Comparison of ENCODE assay signal across 34 cellular contexts in genomic region chr11:29707924-29708323, GRCh38.
"Had no signal": no experiment of that assay in that cellular context is flagged by ENCODE, and none has a peak within 500 bp of the region (broad histone marks: within the 10 kb centered on the region; RNA-seq: fewer than 3 reads in every experiment).

No MANE protein-coding gene starts in this region.

- H3K4me2 ChIP-seq: KMS-11 had no signal

- H3K9ac ChIP-seq: KMS-11 had no signal

- H3K9me3 ChIP-seq: MG63 had no signal

- DNase-seq: Karpas-422, Kasumi-1, MG63, MM.1S, MV-4-11, NCI-H1048, NCI-H1092, NCI-H1092 treated with DMSO at 0.1 percent for 48 hours, NCI-H1105, NCI-H1105 treated with DMSO at 0.1 percent for 48 hours, NCI-H1417, NCI-H1417 treated with DMSO at 0.1 percent for 48 hours, NCI-H1436, NCI-H1436 treated with DMSO at 0.1 percent for 48 hours, NCI-H146, NCI-H1694, NCI-H1694 treated with DMSO at 0.1 percent for 48 hours, NCI-H187, NCI-H187 treated with DMSO at 0.1 percent for 48 hours, NCI-H1930, NCI-H2029, NCI-H2029 treated with DMSO at 0.1 percent for 48 hours, NCI-H2081, NCI-H2081 treated with DMSO at 0.1 percent for 48 hours, NCI-H2107, NCI-H2171, NCI-H2171 treated with DMSO at 0.1 percent for 48 hours, NCI-H2227 treated with DMSO at 0.1 percent for 48 hours, NCI-H226, NCI-H345, NCI-H446, NCI-H446 treated with DMSO at 0.1 percent for 48 hours, NCI-H510A had no signal

- H3K27ac ChIP-seq: KMS-11 had no signal

- H3K36me3 ChIP-seq: MG63 had no signal

- H3K27me3 ChIP-seq: MG63 had no signal

- H3K4me3 ChIP-seq: MG63 had no signal
